In the genomic region with DNA sequence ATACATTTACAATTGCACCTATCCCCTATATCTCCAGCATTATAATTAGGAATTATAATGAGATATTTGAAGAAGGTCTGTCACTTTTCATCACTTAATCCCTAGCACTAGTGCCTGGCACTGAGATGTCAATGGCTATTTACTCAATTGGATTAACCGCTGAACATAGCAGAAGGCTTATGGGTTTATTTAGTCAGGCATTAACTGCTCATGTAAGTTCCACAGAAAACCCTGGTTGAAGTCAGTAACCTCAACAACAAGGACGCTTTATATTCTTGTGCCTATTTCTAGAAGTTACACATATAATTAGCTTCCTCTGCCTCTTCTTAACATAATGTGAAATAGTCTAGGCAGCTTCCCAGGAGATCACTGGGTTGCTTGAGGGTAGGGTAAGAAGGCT, we compare ENCODE assay signal across 33 cellular contexts.
"Had no signal": no experiment of that assay in that cellular context is flagged by ENCODE, and none has a peak within 500 bp of the region (broad histone marks: within the 10 kb centered on the region; RNA-seq: fewer than 3 reads in every experiment).

No MANE protein-coding gene starts in this region.

- DNase-seq: activated B cell treated with CpG ODN at 0.5 μM for 24 hours; activated CD4-positive, alpha-beta memory T cell treated with anti-CD3 and anti-CD28 coated beads, Interleukin-2, amount 10 ng/mL, durations not matched to agents 7 days and 5 days; activated CD4-positive, alpha-beta T cell treated with anti-CD3 and anti-CD28 coated beads for 1 hour; activated CD4-positive, alpha-beta T cell treated with anti-CD3 and anti-CD28 coated beads for 36 hours; activated CD4-positive, alpha-beta T cell treated with anti-CD3 and anti-CD28 coated beads for 48 hours; activated CD4-positive, alpha-beta T cell treated with anti-CD3 and anti-CD28 coated beads, Interleukin-2, amount 10 ng/mL, durations not matched to agents 7 days and 5 days; activated CD4-positive, alpha-beta T cell treated with anti-CD3 and anti-CD28 coated beads, Interleukin-2, amount 50 U/mL, for 48 hours; activated CD8-positive, alpha-beta memory T cell treated with anti-CD3 and anti-CD28 coated beads for 24 hours; activated CD8-positive, alpha-beta memory T cell treated with anti-CD3 and anti-CD28 coated beads, Interleukin-2, amount 10 ng/mL, durations not matched to agents 7 days and 5 days; activated CD8-positive, alpha-beta memory T cell treated with anti-CD3 and anti-CD28 coated beads, Interleukin-2, amount 50 U/mL, for 48 hours; activated CD8-positive, alpha-beta T cell treated with anti-CD3 and anti-CD28 coated beads, Interleukin-2, amount 10 ng/mL, durations not matched to agents 7 days and 5 days; activated effector memory CD4-positive, alpha-beta T cell treated with Interleukin-2 at 50 U/mL for 16 hours; activated gamma-delta T cell; activated naive CD4-positive, alpha-beta T cell treated with anti-CD3 and anti-CD28 coated beads, Interleukin-2, amount 50 U/mL, for 16 hours; activated naive CD4-positive, alpha-beta T cell treated with Interleukin-2 at 50 U/mL for 16 hours; activated naive CD8-positive, alpha-beta T cell treated with anti-CD3 and anti-CD28 coated beads for 36 hours; activated T-cell treated with anti-CD3 and anti-CD28 coated beads, Interleukin-2, amount 50 U/mL, for 24 hours; activated T-cell treated with anti-CD3 and anti-CD28 coated beads, Interleukin-2, amount 50 U/mL, for 48 hours; adrenal gland; amniotic stem cell; aorta; body of pancreas; brain microvascular endothelial cell; central memory CD4-positive, alpha-beta T cell; T-helper 1 cell; T-helper 2 cell; T-helper 9 cell had no signal

- H3K4me1 ChIP-seq: adrenal gland, body of pancreas, breast epithelium had no signal

- H3K27me3 Mint-ChIP-seq: activated B cell treated with CpG ODN at 0.5 μM for 24 hours; activated CD4-positive, alpha-beta memory T cell treated with anti-CD3 and anti-CD28 coated beads, Interleukin-2, amount 10 ng/mL, durations not matched to agents 7 days and 5 days; activated CD4-positive, alpha-beta T cell treated with anti-CD3 and anti-CD28 coated beads for 36 hours; activated CD4-positive, alpha-beta T cell treated with anti-CD3 and anti-CD28 coated beads, Interleukin-2, amount 10 ng/mL, durations not matched to agents 7 days and 5 days; activated CD8-positive, alpha-beta memory T cell treated with anti-CD3 and anti-CD28 coated beads, Interleukin-2, amount 10 ng/mL, durations not matched to agents 7 days and 5 days; activated naive CD8-positive, alpha-beta T cell treated with anti-CD3 and anti-CD28 coated beads for 36 hours; activated T-cell treated with anti-CD3 and anti-CD28 coated beads, Interleukin-2, amount 50 U/mL, for 24 hours had no signal

- H3K27ac Mint-ChIP-seq: activated B cell treated with CpG ODN at 0.5 μM for 24 hours; activated CD4-positive, alpha-beta memory T cell treated with anti-CD3 and anti-CD28 coated beads, Interleukin-2, amount 10 ng/mL, durations not matched to agents 7 days and 5 days; activated CD4-positive, alpha-beta T cell treated with anti-CD3 and anti-CD28 coated beads for 36 hours; activated CD4-positive, alpha-beta T cell treated with anti-CD3 and anti-CD28 coated beads, Interleukin-2, amount 10 ng/mL, durations not matched to agents 7 days and 5 days; activated CD8-positive, alpha-beta memory T cell treated with anti-CD3 and anti-CD28 coated beads, Interleukin-2, amount 10 ng/mL, durations not matched to agents 7 days and 5 days; activated CD8-positive, alpha-beta T cell treated with anti-CD3 and anti-CD28 coated beads, Interleukin-2, amount 10 ng/mL, durations not matched to agents 7 days and 5 days; activated naive CD4-positive, alpha-beta T cell treated with anti-CD3 and anti-CD28 coated beads, Interleukin-2, amount 50 U/mL, for 72 hours; activated naive CD8-positive, alpha-beta T cell treated with anti-CD3 and anti-CD28 coated beads for 36 hours; activated T-cell treated with anti-CD3 and anti-CD28 coated beads, Interleukin-2, amount 50 U/mL, for 24 hours; activated T-helper 2 cell treated with anti-CD3 and anti-CD28 coated beads, Interferon-gamma antibody, Interleukin-2, Interleukin-4, amounts not matched to agents 10 μg/mL and 5 μg/mL and 100 μg/mL, durations not matched to agents 14 hours and 24 hours and 36 hours; T-helper 1 cell treated with Interleukin-12 subunit alpha and Interleukin-12 subunit beta and Interleukin-4 antibody, amounts not matched to agents 30 μg/mL and 1 μg/mL, for 36 hours; T-helper 2 cell treated with Interferon-gamma antibody and Interleukin-4, amounts not matched to agents 5 μg/mL and 100 μg/mL, for 36 hours had no signal

- H3K9me3 Mint-ChIP-seq: activated CD4-positive, alpha-beta T cell treated with anti-CD3 and anti-CD28 coated beads, Interleukin-2, amount 10 ng/mL, durations not matched to agents 7 days and 5 days; activated naive CD8-positive, alpha-beta T cell treated with anti-CD3 and anti-CD28 coated beads for 36 hours; activated T-helper 2 cell treated with anti-CD3 and anti-CD28 coated beads, Interferon-gamma antibody, Interleukin-2, Interleukin-4, amounts not matched to agents 10 μg/mL and 5 μg/mL and 100 μg/mL, durations not matched to agents 14 hours and 24 hours and 36 hours had no signal

- H3K9me3 ChIP-seq: adrenal gland, body of pancreas, breast epithelium had no signal

- H3K36me3 ChIP-seq: adrenal gland, brain microvascular endothelial cell, breast epithelium had no signal

- H3K4me1 Mint-ChIP-seq: activated B cell treated with CpG ODN at 0.5 μM for 24 hours; activated CD4-positive, alpha-beta memory T cell treated with anti-CD3 and anti-CD28 coated beads, Interleukin-2, amount 10 ng/mL, durations not matched to agents 7 days and 5 days; activated CD4-positive, alpha-beta T cell treated with anti-CD3 and anti-CD28 coated beads for 36 hours; activated CD4-positive, alpha-beta T cell treated with anti-CD3 and anti-CD28 coated beads, Interleukin-2, amount 10 ng/mL, durations not matched to agents 7 days and 5 days; activated CD8-positive, alpha-beta memory T cell treated with anti-CD3 and anti-CD28 coated beads, Interleukin-2, amount 10 ng/mL, durations not matched to agents 7 days and 5 days; activated naive CD8-positive, alpha-beta T cell treated with anti-CD3 and anti-CD28 coated beads for 36 hours had no signal

- ATAC-seq: activated CD4-positive, alpha-beta T cell treated with anti-CD3 and anti-CD28 coated beads for 36 hours; activated CD8-positive, alpha-beta memory T cell treated with anti-CD3 and anti-CD28 coated beads, Interleukin-2, amount 10 ng/mL, durations not matched to agents 7 days and 5 days; activated CD8-positive, alpha-beta T cell treated with anti-CD3 and anti-CD28 coated beads, Interleukin-2, amount 10 ng/mL, durations not matched to agents 7 days and 5 days; activated naive CD4-positive, alpha-beta T cell treated with anti-CD3 and anti-CD28 coated beads, Interleukin-2, amount 50 U/mL, for 72 hours; body of pancreas had no signal

- H3K4me3 ChIP-seq: adrenal gland, body of pancreas, breast epithelium had no signal

- H3K27ac ChIP-seq: adrenal gland, body of pancreas, brain microvascular endothelial cell, breast epithelium, VCaP had no signal

- H3K27me3 ChIP-seq: adrenal gland, body of pancreas, brain microvascular endothelial cell, breast epithelium had no signal

- H3K36me3 Mint-ChIP-seq: activated CD8-positive, alpha-beta memory T cell treated with anti-CD3 and anti-CD28 coated beads, Interleukin-2, amount 10 ng/mL, durations not matched to agents 7 days and 5 days; activated naive CD4-positive, alpha-beta T cell treated with anti-CD3 and anti-CD28 coated beads, Interleukin-2, amount 50 U/mL, for 72 hours; activated naive CD8-positive, alpha-beta T cell treated with anti-CD3 and anti-CD28 coated beads for 36 hours had no signal

- H3K4me3 Mint-ChIP-seq: activated B cell treated with CpG ODN at 0.5 μM for 24 hours; activated CD4-positive, alpha-beta memory T cell treated with anti-CD3 and anti-CD28 coated beads, Interleukin-2, amount 10 ng/mL, durations not matched to agents 7 days and 5 days; activated CD4-positive, alpha-beta T cell treated with anti-CD3 and anti-CD28 coated beads for 36 hours; activated CD4-positive, alpha-beta T cell treated with anti-CD3 and anti-CD28 coated beads, Interleukin-2, amount 10 ng/mL, durations not matched to agents 7 days and 5 days; activated CD8-positive, alpha-beta memory T cell treated with anti-CD3 and anti-CD28 coated beads, Interleukin-2, amount 10 ng/mL, durations not matched to agents 7 days and 5 days; activated CD8-positive, alpha-beta T cell treated with anti-CD3 and anti-CD28 coated beads, Interleukin-2, amount 10 ng/mL, durations not matched to agents 7 days and 5 days; activated naive CD8-positive, alpha-beta T cell treated with anti-CD3 and anti-CD28 coated beads for 36 hours; activated T-cell treated with anti-CD3 and anti-CD28 coated beads, Interleukin-2, amount 50 U/mL, for 24 hours; T-helper 1 cell treated with Interleukin-12 subunit alpha and Interleukin-12 subunit beta and Interleukin-4 antibody, amounts not matched to agents 30 μg/mL and 1 μg/mL, for 36 hours; T-helper 2 cell treated with Interferon-gamma antibody and Interleukin-4, amounts not matched to agents 5 μg/mL and 100 μg/mL, for 36 hours had no signal
